In the genomic region with DNA sequence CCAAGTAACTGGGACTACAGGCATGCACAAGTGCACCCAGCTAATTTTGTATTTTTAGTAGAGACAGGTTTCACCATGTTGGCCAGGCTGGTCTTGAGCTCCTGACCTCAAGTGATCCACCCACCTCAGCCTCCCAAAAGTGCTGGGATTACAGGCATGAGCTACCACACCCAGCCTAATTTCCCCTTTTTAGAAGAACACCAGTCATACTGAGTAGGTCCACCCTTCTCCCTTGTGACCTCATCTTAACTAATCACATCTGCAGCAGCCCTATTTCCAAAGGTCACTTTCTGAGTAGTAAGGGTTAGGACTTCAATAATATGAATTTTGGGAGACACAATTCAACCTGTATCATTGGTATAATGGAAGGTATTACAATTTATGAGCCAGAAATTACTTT, we compare ENCODE assay signal across 5 cellular contexts.
DNase-seq lines count a peak whose midpoint lies in the region; ATAC-seq and TF ChIP-seq lines count a peak whose summit lies in the region.
"Not testable (repeated sequence)": the region's sequence is repeated elsewhere in the genome, so short reads cannot be mapped to it uniquely, and the experiment has no call there.

No MANE protein-coding gene starts in this region.

- not testable (repeated sequence) for H3K27me3 ChIP-seq in naive thymus-derived CD4-positive, alpha-beta T cell (ENCODE audit: control insufficient read depth in 2 of 2, insufficient read depth in 2 of 2, low read length in 2 of 2)

- not testable (repeated sequence) for H3K36me3 ChIP-seq in naive thymus-derived CD4-positive, alpha-beta T cell (ENCODE audit: control insufficient read depth in 2 of 3, insufficient read depth in 3 of 3, low read length in 3 of 3)

- not testable (repeated sequence) for H3K4me3 ChIP-seq in naive thymus-derived CD4-positive, alpha-beta T cell (ENCODE audit: low read length)

- H3K9me3 ChIP-seq in naive thymus-derived CD4-positive, alpha-beta T cell (ENCODE audit: control insufficient read depth in 2 of 3, low read length in 3 of 3) = not testable (repeated sequence)

- H3K4me1 ChIP-seq in naive thymus-derived CD4-positive, alpha-beta T cell (ENCODE audit: control insufficient read depth in 2 of 2, insufficient read depth in 2 of 2, low read length in 2 of 2) = not testable (repeated sequence)

- H3K27ac Mint-ChIP-seq in CD14-positive monocyte = peak overlapping the region in 5 of 7 donors; percentile 17 to 81 (median 28)
- H3K27ac Mint-ChIP-seq in dendritic cell treated with granulocyte-macrophage colony-stimulating factor and Interleukin-4, amounts not matched to agents 40 ng/mL and 50 ng/mL, for 4 days = peak overlapping the region; percentile 65
- not testable (repeated sequence) for H3K27ac Mint-ChIP-seq in naive thymus-derived CD4-positive, alpha-beta T cell; stimulated activated naive B cell treated with anti-CD40 and anti-IgM and Interleukin-4, amounts not matched to agents 10 μg/mL and 1 μg/mL and 100 μg/mL, for 72 hours

- DNase-seq in CD14-positive monocyte (ENCODE audit: low spot score) (peak; percentile 53), MV-4-11 (lab: John Stamatoyannopoulos, UW) (peak; percentile 38)
- DNase-seq in naive thymus-derived CD4-positive, alpha-beta T cell; stimulated activated naive B cell treated with anti-CD40 and anti-IgM and Interleukin-4, amounts not matched to agents 10 μg/mL and 1 μg/mL and 100 μg/mL, for 72 hours: not testable (repeated sequence)

- not testable (repeated sequence) for TF ChIP-seq CTCF in CD14-positive monocyte (IDR thresholded peaks at IDR 0.05)

- H3K4me1 Mint-ChIP-seq in CD14-positive monocyte = peaks cover 33% of the 10 kb centered on the region
- peaks cover 37% of the 10 kb centered on the region for H3K4me1 Mint-ChIP-seq in dendritic cell treated with granulocyte-macrophage colony-stimulating factor and Interleukin-4, amounts not matched to agents 40 ng/mL and 50 ng/mL, for 4 days (ENCODE audit: low read depth)
- H3K4me1 Mint-ChIP-seq in naive thymus-derived CD4-positive, alpha-beta T cell = not testable (repeated sequence)
- peaks cover 11 to 29% of the 10 kb centered on the region in 2 donors for H3K4me1 Mint-ChIP-seq in stimulated activated naive B cell treated with anti-CD40 and anti-IgM and Interleukin-4, amounts not matched to agents 10 μg/mL and 1 μg/mL and 100 μg/mL, for 72 hours

- POLR2A ChIA-PET in naive thymus-derived CD4-positive, alpha-beta T cell (lab: Charles Lee) = not testable (repeated sequence)

- H3K27me3 Mint-ChIP-seq in CD14-positive monocyte (ENCODE audit: low read depth in 3 of 3) = not testable (repeated sequence)
- H3K27me3 Mint-ChIP-seq in dendritic cell treated with granulocyte-macrophage colony-stimulating factor and Interleukin-4, amounts not matched to agents 40 ng/mL and 50 ng/mL, for 4 days = peaks cover 26% of the 10 kb centered on the region
- peaks cover 4 to 31% (median 21%) of the 10 kb centered on the region in 5 donors for H3K27me3 Mint-ChIP-seq in naive thymus-derived CD4-positive, alpha-beta T cell
- peaks cover 13 to 19% of the 10 kb centered on the region in 2 donors for H3K27me3 Mint-ChIP-seq in stimulated activated naive B cell treated with anti-CD40 and anti-IgM and Interleukin-4, amounts not matched to agents 10 μg/mL and 1 μg/mL and 100 μg/mL, for 72 hours

- ATAC-seq in naive thymus-derived CD4-positive, alpha-beta T cell = peak; percentile 68
- ATAC-seq in stimulated activated naive B cell treated with anti-CD40 and anti-IgM and Interleukin-4, amounts not matched to agents 10 μg/mL and 1 μg/mL and 100 μg/mL, for 72 hours (replicated peaks) = peak; percentile 55 to 68

- peak overlapping the region in 1 of 2 donors; percentile 35 for H3K4me3 Mint-ChIP-seq in CD14-positive monocyte
- H3K4me3 Mint-ChIP-seq in dendritic cell treated with granulocyte-macrophage colony-stimulating factor and Interleukin-4, amounts not matched to agents 40 ng/mL and 50 ng/mL, for 4 days; naive thymus-derived CD4-positive, alpha-beta T cell; stimulated activated naive B cell treated with anti-CD40 and anti-IgM and Interleukin-4, amounts not matched to agents 10 μg/mL and 1 μg/mL and 100 μg/mL, for 72 hours: not testable (repeated sequence)

- H3K9me3 Mint-ChIP-seq in CD14-positive monocyte; dendritic cell treated with granulocyte-macrophage colony-stimulating factor and Interleukin-4, amounts not matched to agents 40 ng/mL and 50 ng/mL, for 4 days; naive thymus-derived CD4-positive, alpha-beta T cell; stimulated activated naive B cell treated with anti-CD40 and anti-IgM and Interleukin-4, amounts not matched to agents 10 μg/mL and 1 μg/mL and 100 μg/mL, for 72 hours: not testable (repeated sequence)

- CTCF ChIA-PET in naive thymus-derived CD4-positive, alpha-beta T cell (lab: Charles Lee) = not testable (repeated sequence)

- H3K27ac ChIP-seq in naive thymus-derived CD4-positive, alpha-beta T cell (ENCODE audit: low read depth, low read length) = not testable (repeated sequence)

- intact Hi-C loops in CD14-positive monocyte (cut with micrococcal nuclease); dendritic cell treated with granulocyte-macrophage colony-stimulating factor and Interleukin-4, amounts not matched to agents 40 ng/mL and 50 ng/mL, for 4 days (cut with micrococcal nuclease); naive thymus-derived CD4-positive, alpha-beta T cell (cut with micrococcal nuclease): not testable (repeated sequence)

- H3K36me3 Mint-ChIP-seq in CD14-positive monocyte; dendritic cell treated with granulocyte-macrophage colony-stimulating factor and Interleukin-4, amounts not matched to agents 40 ng/mL and 50 ng/mL, for 4 days (ENCODE audit: low read depth); naive thymus-derived CD4-positive, alpha-beta T cell; stimulated activated naive B cell treated with anti-CD40 and anti-IgM and Interleukin-4, amounts not matched to agents 10 μg/mL and 1 μg/mL and 100 μg/mL, for 72 hours: not testable (repeated sequence)
